Comparison of ENCODE assay signal across 1 cellular context in genomic region chr16:31423801-31424200, GRCh38.
TF ChIP-seq lines count a peak whose summit lies in the region.

No MANE protein-coding gene starts in this region.

TF ChIP-seq in GM23338, 12 proteins besides CTCF, POLR2A, EP300 and RAD21:
- TF ChIP-seq EZH2phosphoT487 (IDR thresholded peaks at IDR 0.05; ENCODE audit: unreplicated experiment) (no peak), ZNF114 (CRISPR knock-in tag; IDR thresholded peaks at IDR 0.05) (no peak), REST (IDR thresholded peaks at IDR 0.05; ENCODE audit: unreplicated experiment) (no peak), POLR2AphosphoS5 (IDR thresholded peaks at IDR 0.05; ENCODE audit: low read depth) (no peak), STAT1 (IDR thresholded peaks at IDR 0.05; ENCODE audit: unreplicated experiment) (no peak), JUNB (IDR thresholded peaks at IDR 0.05; ENCODE audit: unreplicated experiment) (no peak), ETS1 (IDR thresholded peaks at IDR 0.05) (no peak), ZNF462 (CRISPR knock-in tag; IDR thresholded peaks at IDR 0.05) (no peak), ZNF331 (CRISPR knock-in tag; IDR thresholded peaks at IDR 0.05; ENCODE audit: low read depth) (no peak), EZH2 (IDR thresholded peaks at IDR 0.05; ENCODE audit: low read depth, unreplicated experiment) (no peak), NANOG (IDR thresholded peaks at IDR 0.05; ENCODE audit: borderline replicate concordance) (no peak), CREB1 (CRISPR knock-in tag; IDR thresholded peaks at IDR 0.05; ENCODE audit: low read depth) (no peak)
